Comparison of ENCODE assay signal across 1 cellular context in genomic region chr4:143411527-143412480, GRCh38.
TF ChIP-seq lines count a peak whose summit lies in the region.

No MANE protein-coding gene starts in this region.

TF ChIP-seq in HEK293, 187 proteins besides CTCF, POLR2A, EP300 and RAD21 (continued from another document):
- no peak for TF ChIP-seq ZSCAN4 (tag by site-specific recombination; IDR thresholded peaks at IDR 0.05)
- TF ChIP-seq GFI1B (tag by site-specific recombination; IDR thresholded peaks at IDR 0.05) = peak; percentile 13; the same call in 1 of the 2 replicates
- peak; percentile 28; the same call in 1 of the 2 replicates for TF ChIP-seq TRIM28 (IDR thresholded peaks at IDR 0.05; ENCODE audit: borderline replicate concordance, low read length)
- TF ChIP-seq ZNF280C (tag by site-specific recombination; IDR thresholded peaks at IDR 0.05) = no peak
- no peak for TF ChIP-seq ZNF529 (tag by site-specific recombination; IDR thresholded peaks at IDR 0.05; ENCODE audit: insufficient replicate concordance)
